Comparison of ENCODE assay signal across 2 cellular contexts in the genomic region with DNA sequence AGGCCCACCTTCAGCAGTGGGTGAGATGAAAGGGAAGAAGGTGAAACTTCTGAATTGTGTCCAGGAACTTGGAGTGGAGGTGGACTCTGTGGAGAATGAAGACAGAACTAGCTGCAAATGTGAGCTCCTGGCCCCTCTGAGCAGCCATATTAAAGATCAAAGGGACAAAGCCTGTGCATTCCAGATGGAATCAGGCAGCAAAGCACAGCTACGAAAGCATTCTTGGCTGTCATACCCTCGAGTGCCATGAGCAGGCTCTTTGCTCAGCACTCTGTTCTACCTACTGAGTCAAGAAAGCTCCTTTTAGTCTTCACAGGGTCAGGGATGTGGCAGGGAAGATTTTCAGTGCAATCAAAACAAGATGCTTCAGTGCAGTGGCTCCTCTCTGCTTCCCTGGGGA.
TF ChIP-seq lines count a peak whose summit lies in the region.

No MANE protein-coding gene starts in this region.

TF ChIP-seq in HCT116, 20 proteins besides CTCF, POLR2A, EP300 and RAD21:
- TF ChIP-seq ELF1 (IDR thresholded peaks at IDR 0.05; ENCODE audit: borderline replicate concordance, low read depth): no peak
- peak; percentile 28 for TF ChIP-seq TCF7L2 (IDR thresholded peaks at IDR 0.05; ENCODE audit: borderline replicate concordance, extremely low read depth, insufficient read depth, insufficient read length)

TF ChIP-seq in IMR-90, 13 proteins besides CTCF, POLR2A, EP300 and RAD21:
- TF ChIP-seq CEBPB (IDR thresholded peaks at IDR 0.05; ENCODE audit: low read depth, low read length) (no peak), RCOR1 (IDR thresholded peaks at IDR 0.05; ENCODE audit: insufficient replicate concordance, low read length) (no peak), ELK1 (IDR thresholded peaks at IDR 0.05; ENCODE audit: borderline replicate concordance, low read depth, low read length) (no peak), RFX5 (IDR thresholded peaks at IDR 0.05; ENCODE audit: low read depth, low read length) (no peak), MAFK (IDR thresholded peaks at IDR 0.05; ENCODE audit: low read depth, low read length) (no peak), SMC3 (IDR thresholded peaks at IDR 0.05; ENCODE audit: low read depth, low read length) (no peak), MXI1 (IDR thresholded peaks at IDR 0.05; ENCODE audit: borderline replicate concordance, low read depth, low read length) (no peak), FOS (IDR thresholded peaks at IDR 0.05; ENCODE audit: low read depth, low read length) (no peak), CHD1 (IDR thresholded peaks at IDR 0.05; ENCODE audit: low read depth, low read length) (no peak), NFE2L2 (IDR thresholded peaks at IDR 0.05; ENCODE audit: low read depth, low read length) (no peak), MAZ (IDR thresholded peaks at IDR 0.05; ENCODE audit: borderline replicate concordance, low read depth, low read length) (no peak), BHLHE40 (IDR thresholded peaks at IDR 0.05; ENCODE audit: low read depth, low read length) (no peak), USF2 (IDR thresholded peaks at IDR 0.05; ENCODE audit: low read depth, low read length) (no peak)
TF ChIP-seq in IMR-90: peak in this region for 0.
